Comparison of ENCODE assay signal across 9 cellular contexts in genomic region chr10:22715290-22715625, GRCh38. TPM values are rescaled to one million over a fixed set of nuclear protein-coding genes. Genes with fewer than 3 reads are reported as not detected.
DNase-seq lines count a peak whose midpoint lies in the region; ATAC-seq and TF ChIP-seq lines count a peak whose summit lies in the region.
"Had no signal": no experiment of that assay in that cellular context is flagged by ENCODE, and none has a peak within 500 bp of the region (broad histone marks: within the 10 kb centered on the region; RNA-seq: fewer than 3 reads in every experiment).

No MANE protein-coding gene starts in this region.

- ATAC-seq in PC-3 (no peak), GM18909 (IDR thresholded peaks at IDR 0.05; ENCODE audit: poor library complexity, unreplicated experiment) (no peak)
- no peak for ATAC-seq in effector memory CD8-positive, alpha-beta T cell (replicated peaks)

- H3K4me1 ChIP-seq in PC-3 (ENCODE audit: insufficient read depth, low read length): peaks cover 13% of the 10 kb centered on the region
- H3K4me1 ChIP-seq in rectal smooth muscle tissue (ENCODE audit: control insufficient read depth, insufficient read depth, low read length): peaks cover 6% of the 10 kb centered on the region

- no peaks in the 10 kb centered on the region for H3K27me3 Mint-ChIP-seq in effector memory CD8-positive, alpha-beta T cell

- H2AFZ ChIP-seq in PC-3 (ENCODE audit: low read length): peak overlapping the region; percentile 80; the same call in 1 of the 2 replicates

- H3K27ac Mint-ChIP-seq in effector memory CD8-positive, alpha-beta T cell: peak overlapping the region; percentile 81 to 93

- H3K9ac ChIP-seq in PC-3 (ENCODE audit: low read length) (no peak overlapping the region), rectal smooth muscle tissue (ENCODE audit: low read length) (no peak overlapping the region)

- H3K9me2 ChIP-seq in PC-3 (replicated peaks; ENCODE audit: low read length): no peaks in the 10 kb centered on the region

- no peaks in the 10 kb centered on the region for H3F3A ChIP-seq in PC-3 (ENCODE audit: low read length, unreplicated experiment)

- DNase-seq in GM12865 (ENCODE audit: low read depth): no peak
- DNase-seq in PC-3: no peak
- DNase-seq in effector memory CD8-positive, alpha-beta T cell: no peak
- no peak for DNase-seq in D341Med (ENCODE audit: low spot score)
- DNase-seq in NCI-H1694 treated with DMSO at 0.1 percent for 48 hours (lab: John Stamatoyannopoulos, UW): no peak
- DNase-seq in occipital lobe (lab: John Stamatoyannopoulos, UW): no peak
- DNase-seq: NCI-H2029 treated with DMSO at 0.1 percent for 48 hours had no signal

- no peak for TF ChIP-seq CTCF in GM12865 (IDR thresholded peaks at IDR 0.05; ENCODE audit: insufficient read depth, low read depth, low read length, missing control alignments)
- TF ChIP-seq CTCF in PC-3 (conservative IDR thresholded peaks at IDR 0.05; ENCODE audit: low read depth, low read length): no peak

- intact Hi-C loops in PC-3 (cut with micrococcal nuclease): loop anchor here (10.0 kb wide), 1 partner anchor 120 kb away; no protein-coding TSS in a partner anchor

- peaks cover 33% of the 10 kb centered on the region for H3K36me3 Mint-ChIP-seq in effector memory CD8-positive, alpha-beta T cell (ENCODE audit: insufficient read depth)

- no peaks in the 10 kb centered on the region for H3K9me3 ChIP-seq in PC-3 (ENCODE audit: low read length)

- H3K4me1 Mint-ChIP-seq in effector memory CD8-positive, alpha-beta T cell (ENCODE audit: low read depth in 2 of 2): peaks cover 12 to 26% of the 10 kb centered on the region in 2 donors

- H4K20me1 ChIP-seq in PC-3 (ENCODE audit: low read length): peaks cover 17% of the 10 kb centered on the region; the same call in 1 of the 2 replicates

- H3K4me2 ChIP-seq in PC-3 (ENCODE audit: low read length): no peak overlapping the region

- H3K27ac ChIP-seq in PC-3 (ENCODE audit: low read length) (no peak overlapping the region), rectal smooth muscle tissue (ENCODE audit: low read depth, low read length) (no peak overlapping the region)

- peak overlapping the region; percentile 73 to 86 for H3K4me3 Mint-ChIP-seq in effector memory CD8-positive, alpha-beta T cell

- H3K4me3 ChIP-seq in GM12865 (ENCODE audit: low read depth, low read length): peak overlapping the region; percentile 74
- no peak overlapping the region for H3K4me3 ChIP-seq in PC-3 (ENCODE audit: low read length)
- H3K4me3 ChIP-seq in rectal smooth muscle tissue (ENCODE audit: low read length): peak overlapping the region; percentile 86

- H3K36me3 ChIP-seq in PC-3 (ENCODE audit: low read depth, low read length) (no peaks in the 10 kb centered on the region), rectal smooth muscle tissue (ENCODE audit: control insufficient read depth, insufficient read depth, low read length) (no peaks in the 10 kb centered on the region)

- no TSS peak for BruUV-seq in PC-3 (replicated peaks; lab: Mats Ljungman, UMichigan)

- POLR2A ChIA-PET in PC-3 (lab: Charles Lee; ENCODE audit: unreplicated experiment): no interaction called here

- H3K79me2 ChIP-seq in PC-3 (ENCODE audit: low read length): peaks cover 39% of the 10 kb centered on the region

- H3K27me3 ChIP-seq in PC-3 (ENCODE audit: low read length): no peaks in the 10 kb centered on the region
- H3K27me3 ChIP-seq in rectal smooth muscle tissue (ENCODE audit: control insufficient read depth, insufficient read depth, low read length): no peaks in the 10 kb centered on the region

- CTCF ChIA-PET in PC-3 (lab: Charles Lee): no interaction called here

- no peaks in the 10 kb centered on the region for H3K9me3 Mint-ChIP-seq in effector memory CD8-positive, alpha-beta T cell

RNA-seq across cellular contexts. Expression of gene PIP4K2A, which starts 0.9 kb away (rescaled TPM):
- 20.2 and 22.6 TPM in 2 replicates for total RNA-seq in PC-3 (2014; rRNA removed)
- 41.0 TPM for total RNA-seq in occipital lobe
